15 cellular contexts compared by ENCODE assay signal in genomic region chr9:87194471-87194870, GRCh38.
DNase-seq lines count a peak whose midpoint lies in the region; ATAC-seq and TF ChIP-seq lines count a peak whose summit lies in the region.
"Had no signal": no experiment of that assay in that cellular context is flagged by ENCODE, and none has a peak within 500 bp of the region (broad histone marks: within the 10 kb centered on the region; RNA-seq: fewer than 3 reads in every experiment).

No MANE protein-coding gene starts in this region.

- TF ChIP-seq POLR2A in sigmoid colon (IDR thresholded peaks at IDR 0.05) (no peak), lower leg skin (IDR thresholded peaks at IDR 0.05) (no peak)

- TF ChIP-seq CTCF in fibroblast of villous mesenchyme (IDR thresholded peaks at IDR 0.05; ENCODE audit: insufficient read depth, low read depth, low read length) (no peak), sigmoid colon (IDR thresholded peaks at IDR 0.05) (no peak), lower leg skin (IDR thresholded peaks at IDR 0.05) (no peak)

- TF ChIP-seq EP300 in sigmoid colon (IDR thresholded peaks at IDR 0.05): no peak

- H3K27ac Mint-ChIP-seq in stimulated activated naive CD8-positive, alpha-beta T cell treated with anti-CD3 and anti-CD28 coated beads, Interleukin-15, amount 100 ng/mL, for 72 hours: no peak overlapping the region
- H3K27ac Mint-ChIP-seq: CD4-positive, alpha-beta memory T cell; stimulated activated naive CD8-positive, alpha-beta T cell treated with anti-CD3 and anti-CD28 coated beads, Interleukin-15, Interleukin-2, amounts not matched to agents 100 ng/mL and 50 ng/mL, for 24 hours had no signal

- intact Hi-C loops in sigmoid colon (cut with DNase I): no loop called here
- intact Hi-C loops in lower leg skin (cut with DNase I; ENCODE audit: low total_unique reads): no loop called here

- H3K4me1 Mint-ChIP-seq in stimulated activated naive CD8-positive, alpha-beta T cell treated with anti-CD3 and anti-CD28 coated beads, Interleukin-15, amount 100 ng/mL, for 72 hours: no peaks in the 10 kb centered on the region
- H3K4me1 Mint-ChIP-seq: CD4-positive, alpha-beta memory T cell had no signal

- WGBS in sigmoid colon, 2 donors: 24 to 56% methylated on average over 4 of the region's 4 CpGs
- 51 to 60% methylated on average over 4 of the region's 4 CpGs for WGBS in lower leg skin, 2 donors

- H3K4me3 Mint-ChIP-seq in stimulated activated naive CD8-positive, alpha-beta T cell treated with anti-CD3 and anti-CD28 coated beads, Interleukin-15, amount 100 ng/mL, for 72 hours: no peak overlapping the region
- H3K4me3 Mint-ChIP-seq: CD4-positive, alpha-beta memory T cell; neural crest cell; stimulated activated naive CD8-positive, alpha-beta T cell treated with anti-CD3 and anti-CD28 coated beads, Interleukin-15, Interleukin-2, amounts not matched to agents 100 ng/mL and 50 ng/mL, for 24 hours had no signal

- H3K27ac ChIP-seq in sigmoid colon: peak overlapping the region in 3 of 4 donors; percentile 54 to 71 (median 71)

- ATAC-seq in stimulated activated naive CD8-positive, alpha-beta T cell treated with anti-CD3 and anti-CD28 coated beads, Interleukin-15, amount 100 ng/mL, for 72 hours: no peak

- no peak overlapping the region for H3K4me3 ChIP-seq in fibroblast of villous mesenchyme (ENCODE audit: low read depth, low read length)
- H3K4me3 ChIP-seq in sigmoid colon: no peak overlapping the region
- H3K4me3 ChIP-seq in lower leg skin (ENCODE audit: low read depth, poor library complexity, severe bottlenecking): no peak overlapping the region

- DNase-seq in Daoy (ENCODE audit: low read depth) (peak; percentile 90), SW480 (ENCODE audit: low spot score) (peak; percentile 11), fibroblast of villous mesenchyme (ENCODE audit: low read depth) (peak; percentile 81), sigmoid colon (no peak), NCI-H1694 treated with DMSO at 0.1 percent for 48 hours (lab: John Stamatoyannopoulos, UW) (no peak), NCI-H1105 treated with DMSO at 0.1 percent for 48 hours (lab: John Stamatoyannopoulos, UW) (no peak), lower leg skin (ENCODE audit: low spot score in 2 of 2) (no peak)
- no peak for DNase-seq in stimulated activated naive CD8-positive, alpha-beta T cell treated with anti-CD3 and anti-CD28 coated beads, Interleukin-15, amount 100 ng/mL, for 72 hours
- DNase-seq: activated CD4-positive, alpha-beta T cell treated with anti-CD3 and anti-CD28 coated beads for 1 hour; activated gamma-delta T cell; CD4-positive, alpha-beta memory T cell; NCI-H526 treated with DMSO at 0.1 percent for 48 hours; stimulated activated CD4-positive, alpha-beta T cell treated with anti-CD3 and anti-CD28 coated beads, Interleukin-2, amount 100 ng/mL, for 48 hours had no signal

- H3K9me3 ChIP-seq in sigmoid colon: no peaks in the 10 kb centered on the region

- H3K4me1 ChIP-seq in sigmoid colon: peaks cover 0 to 30% (median 19%) of the 10 kb centered on the region in 4 donors

- peaks cover 39% of the 10 kb centered on the region for H3K27me3 Mint-ChIP-seq in stimulated activated naive CD8-positive, alpha-beta T cell treated with anti-CD3 and anti-CD28 coated beads, Interleukin-15, amount 100 ng/mL, for 72 hours

- H3K9me3 Mint-ChIP-seq in stimulated activated naive CD8-positive, alpha-beta T cell treated with anti-CD3 and anti-CD28 coated beads, Interleukin-15, amount 100 ng/mL, for 72 hours: no peaks in the 10 kb centered on the region
- H3K9me3 Mint-ChIP-seq: CD4-positive, alpha-beta memory T cell; neural crest cell; stimulated activated naive CD8-positive, alpha-beta T cell treated with anti-CD3 and anti-CD28 coated beads, Interleukin-15, Interleukin-2, amounts not matched to agents 100 ng/mL and 50 ng/mL, for 24 hours had no signal

- H3K36me3 ChIP-seq in sigmoid colon: no peaks in the 10 kb centered on the region

- no peaks in the 10 kb centered on the region for H3K27me3 ChIP-seq in sigmoid colon

Comparison
In these comparisons a context has a peak if more than half of its experiments do, and no peak if none do; other contexts are left out.
1. DNase-seq: peak in Daoy (single experiment), SW480 (single experiment) and fibroblast of villous mesenchyme (single experiment); none in sigmoid colon (single experiment), NCI-H1694 treated with DMSO at 0.1 percent for 48 hours (single experiment), stimulated activated naive CD8-positive, alpha-beta T cell treated with anti-CD3 and anti-CD28 coated beads, Interleukin-15, amount 100 ng/mL, for 72 hours (0 of 2), NCI-H1105 treated with DMSO at 0.1 percent for 48 hours (single experiment) and lower leg skin (0 of 2).